In genomic region chr5:56169281-56169680, GRCh38 we compare ENCODE assay signal across 28 cellular contexts.
DNase-seq lines count a peak whose midpoint lies in the region; ATAC-seq and TF ChIP-seq lines count a peak whose summit lies in the region.
"Had no signal": no experiment of that assay in that cellular context is flagged by ENCODE, and none has a peak within 500 bp of the region (broad histone marks: within the 10 kb centered on the region; RNA-seq: fewer than 3 reads in every experiment).

No MANE protein-coding gene starts in this region.

- no peak overlapping the region for H3K4me3 ChIP-seq in brain microvascular endothelial cell (ENCODE audit: low read depth, low read length)
- H3K4me3 ChIP-seq: ascending aorta, heart left ventricle, psoas muscle, skin epidermis, thyroid gland had no signal

- H3K27me3 Mint-ChIP-seq in activated CD4-positive, alpha-beta T cell treated with anti-CD3 and anti-CD28 coated beads, Interleukin-2, amount 10 ng/mL, durations not matched to agents 7 days and 5 days: no peaks in the 10 kb centered on the region
- H3K27me3 Mint-ChIP-seq in activated naive CD4-positive, alpha-beta T cell treated with anti-CD3 and anti-CD28 coated beads, Interleukin-2, amount 10 ng/mL, durations not matched to agents 7 days and 5 days: no peaks in the 10 kb centered on the region
- H3K27me3 Mint-ChIP-seq: activated naive CD8-positive, alpha-beta T cell treated with anti-CD3 and anti-CD28 coated beads, Interleukin-2, amount 10 ng/mL, durations not matched to agents 7 days and 5 days had no signal

- in situ Hi-C loops in brain microvascular endothelial cell (cut with HindIII; ENCODE audit: low pct_ligation_motif_present, low sequenced_read_pairs): no loop called here

- peak overlapping the region; percentile 45 for H3K27ac ChIP-seq in brain microvascular endothelial cell
- H3K27ac ChIP-seq: 22Rv1, ascending aorta, foreskin keratinocyte, neutrophil, psoas muscle, thyroid gland had no signal

- no peaks in the 10 kb centered on the region for H3K27me3 ChIP-seq in brain microvascular endothelial cell (replicated peaks)
- H3K27me3 ChIP-seq: ascending aorta, foreskin keratinocyte, heart left ventricle, thyroid gland had no signal

- H3K9me3 Mint-ChIP-seq in activated CD4-positive, alpha-beta T cell treated with anti-CD3 and anti-CD28 coated beads, Interleukin-2, amount 10 ng/mL, durations not matched to agents 7 days and 5 days: peaks cover 7% of the 10 kb centered on the region
- no peaks in the 10 kb centered on the region for H3K9me3 Mint-ChIP-seq in activated naive CD4-positive, alpha-beta T cell treated with anti-CD3 and anti-CD28 coated beads, Interleukin-2, amount 10 ng/mL, durations not matched to agents 7 days and 5 days
- H3K9me3 Mint-ChIP-seq: activated naive CD8-positive, alpha-beta T cell treated with anti-CD3 and anti-CD28 coated beads, Interleukin-2, amount 10 ng/mL, durations not matched to agents 7 days and 5 days; stimulated activated naive CD8-positive, alpha-beta T cell treated with anti-CD3 and anti-CD28 coated beads, Interleukin-15, Interleukin-2, amounts not matched to agents 100 ng/mL and 50 ng/mL, for 24 hours had no signal

- intact Hi-C loops in sciatic nerve (cut with DNase I): no loop called here

- DNase-seq in activated CD4-positive, alpha-beta T cell treated with anti-CD3 and anti-CD28 coated beads, Interleukin-2, amount 10 ng/mL, durations not matched to agents 7 days and 5 days: no peak
- no peak for DNase-seq in activated CD4-positive, alpha-beta T cell treated with anti-CD3 and anti-CD28 coated beads for 48 hours
- DNase-seq in brain microvascular endothelial cell (no peak), kidney tubule cell (ENCODE audit: low spot score) (peak; percentile 51), stromal cell of bone marrow (ENCODE audit: low read depth) (peak; percentile 39), sciatic nerve (ENCODE audit: low spot score) (no peak), NCI-H1417 treated with DMSO at 0.1 percent for 48 hours (lab: John Stamatoyannopoulos, UW) (no peak)
- no peak for DNase-seq in activated naive CD4-positive, alpha-beta T cell treated with anti-CD3 and anti-CD28 coated beads, Interleukin-2, amount 10 ng/mL, durations not matched to agents 7 days and 5 days
- DNase-seq: activated CD4-positive, alpha-beta T cell treated with anti-CD3 and anti-CD28 coated beads for 1 hour; activated effector memory CD4-positive, alpha-beta T cell treated with anti-CD3 and anti-CD28 coated beads, Interleukin-2, amount 50 U/mL, for 16 hours; activated naive CD8-positive, alpha-beta T cell treated with anti-CD3 and anti-CD28 coated beads, Interleukin-2, amount 10 ng/mL, durations not matched to agents 7 days and 5 days; activated T-cell treated with anti-CD3 and anti-CD28 coated beads for 4 hours; AML-193; CD4-positive, alpha-beta memory T cell; DMS 273 treated with DMSO at 0.1 percent for 48 hours; foreskin keratinocyte; H7; heart left ventricle; MM.1S; NCI-H2081; NCI-H446; psoas muscle; thyroid gland had no signal

- no peaks in the 10 kb centered on the region for H3K36me3 ChIP-seq in brain microvascular endothelial cell (replicated peaks)
- H3K36me3 ChIP-seq: ascending aorta, heart left ventricle, neutrophil, thyroid gland had no signal

- CTCF ChIA-PET in activated CD4-positive, alpha-beta T cell treated with anti-CD3 and anti-CD28 coated beads, Interleukin-2, amount 10 ng/mL, durations not matched to agents 7 days and 5 days (lab: Charles Lee): interaction anchor here (0.9 to 2.1 kb wide), 3 partner anchors 10 to 31 kb away, joined by 5 to 7 read pairs (median 5); no protein-coding TSS in a partner anchor
- CTCF ChIA-PET in activated naive CD4-positive, alpha-beta T cell treated with anti-CD3 and anti-CD28 coated beads, Interleukin-2, amount 10 ng/mL, durations not matched to agents 7 days and 5 days (lab: Charles Lee): interaction anchor here (0.7 kb wide), 1 partner anchor 24 kb away, joined by 3 read pairs; no protein-coding TSS in a partner anchor

- H3K36me3 Mint-ChIP-seq in activated CD4-positive, alpha-beta T cell treated with anti-CD3 and anti-CD28 coated beads, Interleukin-2, amount 10 ng/mL, durations not matched to agents 7 days and 5 days (ENCODE audit: low read depth): no peaks in the 10 kb centered on the region
- no peaks in the 10 kb centered on the region for H3K36me3 Mint-ChIP-seq in activated naive CD4-positive, alpha-beta T cell treated with anti-CD3 and anti-CD28 coated beads, Interleukin-2, amount 10 ng/mL, durations not matched to agents 7 days and 5 days
- H3K36me3 Mint-ChIP-seq: activated naive CD8-positive, alpha-beta T cell treated with anti-CD3 and anti-CD28 coated beads, Interleukin-2, amount 10 ng/mL, durations not matched to agents 7 days and 5 days; CD4-positive, alpha-beta memory T cell had no signal

- peaks cover 41% of the 10 kb centered on the region for H3K4me1 Mint-ChIP-seq in activated CD4-positive, alpha-beta T cell treated with anti-CD3 and anti-CD28 coated beads, Interleukin-2, amount 10 ng/mL, durations not matched to agents 7 days and 5 days
- H3K4me1 Mint-ChIP-seq in activated naive CD4-positive, alpha-beta T cell treated with anti-CD3 and anti-CD28 coated beads, Interleukin-2, amount 10 ng/mL, durations not matched to agents 7 days and 5 days: peaks cover 50% of the 10 kb centered on the region

- no peak overlapping the region for H3K4me3 Mint-ChIP-seq in activated CD4-positive, alpha-beta T cell treated with anti-CD3 and anti-CD28 coated beads, Interleukin-2, amount 10 ng/mL, durations not matched to agents 7 days and 5 days
- no peak overlapping the region for H3K4me3 Mint-ChIP-seq in activated naive CD4-positive, alpha-beta T cell treated with anti-CD3 and anti-CD28 coated beads, Interleukin-2, amount 10 ng/mL, durations not matched to agents 7 days and 5 days
- H3K4me3 Mint-ChIP-seq: activated naive CD8-positive, alpha-beta T cell treated with anti-CD3 and anti-CD28 coated beads, Interleukin-2, amount 10 ng/mL, durations not matched to agents 7 days and 5 days; CD4-positive, alpha-beta memory T cell; stimulated activated naive CD8-positive, alpha-beta T cell treated with anti-CD3 and anti-CD28 coated beads, Interleukin-15, Interleukin-2, amounts not matched to agents 100 ng/mL and 50 ng/mL, for 24 hours had no signal

- H3K27ac Mint-ChIP-seq in activated CD4-positive, alpha-beta T cell treated with anti-CD3 and anti-CD28 coated beads, Interleukin-2, amount 10 ng/mL, durations not matched to agents 7 days and 5 days: peak overlapping the region; percentile 65
- H3K27ac Mint-ChIP-seq in activated naive CD4-positive, alpha-beta T cell treated with anti-CD3 and anti-CD28 coated beads, Interleukin-2, amount 10 ng/mL, durations not matched to agents 7 days and 5 days: no peak overlapping the region
- H3K27ac Mint-ChIP-seq: activated naive CD8-positive, alpha-beta T cell treated with anti-CD3 and anti-CD28 coated beads, Interleukin-2, amount 10 ng/mL, durations not matched to agents 7 days and 5 days; CD4-positive, alpha-beta memory T cell; stimulated activated naive CD8-positive, alpha-beta T cell treated with anti-CD3 and anti-CD28 coated beads, Interleukin-15, Interleukin-2, amounts not matched to agents 100 ng/mL and 50 ng/mL, for 24 hours had no signal

- TF ChIP-seq CTCF in brain microvascular endothelial cell (IDR thresholded peaks at IDR 0.05; ENCODE audit: low read depth, low read length, missing control alignments): no peak

- POLR2A ChIA-PET in activated CD4-positive, alpha-beta T cell treated with anti-CD3 and anti-CD28 coated beads, Interleukin-2, amount 10 ng/mL, durations not matched to agents 7 days and 5 days (lab: Charles Lee): no interaction called here

- ATAC-seq in sciatic nerve: no peak
- ATAC-seq: foreskin keratinocyte, psoas muscle had no signal

Comparison
In these comparisons a context has a peak if more than half of its experiments do, and no peak if none do; other contexts are left out.
1. DNase-seq: peak in kidney tubule cell (single experiment) and stromal cell of bone marrow (single experiment); none in activated CD4-positive, alpha-beta T cell treated with anti-CD3 and anti-CD28 coated beads, Interleukin-2, amount 10 ng/mL, durations not matched to agents 7 days and 5 days (single experiment), activated CD4-positive, alpha-beta T cell treated with anti-CD3 and anti-CD28 coated beads for 48 hours (single experiment), brain microvascular endothelial cell (single experiment), activated naive CD4-positive, alpha-beta T cell treated with anti-CD3 and anti-CD28 coated beads, Interleukin-2, amount 10 ng/mL, durations not matched to agents 7 days and 5 days (single experiment), sciatic nerve (single experiment) and NCI-H1417 treated with DMSO at 0.1 percent for 48 hours (single experiment).